ENCODE assay signal across 10 cellular contexts in genomic region chr6:47455533-47456209, GRCh38. TPM values are rescaled to one million over a fixed set of nuclear protein-coding genes. Genes with fewer than 3 reads are reported as not detected.
A peak's percentile ranks its signal among the peaks of the same experiment; 100 is the strongest.
DNase-seq lines count a peak whose midpoint lies in the region; ATAC-seq, FAIRE-seq and TF ChIP-seq lines count a peak whose summit lies in the region.
"Had no signal": no experiment of that assay in that cellular context is flagged by ENCODE, and none has a peak within 500 bp of the region (broad histone marks: within the 10 kb centered on the region; RNA-seq: fewer than 3 reads in every experiment).

No MANE protein-coding gene starts in this region.

- H3K9me2 ChIP-seq in PC-9 (ENCODE audit: insufficient read depth) = no peaks in the 10 kb centered on the region

- no peaks in the 10 kb centered on the region for H4K20me1 ChIP-seq in PC-9 (ENCODE audit: insufficient read depth)

- TF ChIP-seq POLR2A in GM12891 (IDR thresholded peaks at IDR 0.05; ENCODE audit: low read depth, low read length) = no peak

- BruUV-seq in PC-9 (replicated peaks; lab: Mats Ljungman, UMichigan) = no TSS peak

- intact Hi-C loops in PC-9 (cut with micrococcal nuclease; ENCODE audit: unreplicated experiment) = no loop called here

- H3K4me3 ChIP-seq in PC-9 = no peak overlapping the region

- FAIRE-seq in GM12891 (lab: Jason Lieb, UNC) = peak; percentile 66

- H3K4me1 ChIP-seq in PC-9 (replicated peaks; ENCODE audit: insufficient read depth) = 0 out of 2 replicates have a peak, but pooled peaks cover 10% of the 10 kb centered on the region

- TF ChIP-seq CTCF in PC-9 (conservative IDR thresholded peaks at IDR 0.05) (no peak), GM10248 (IDR thresholded peaks at IDR 0.05; ENCODE audit: control extremely low read depth, extremely low read depth, low read depth, missing control alignments) (no peak)

- H3F3A ChIP-seq in PC-9 (ENCODE audit: insufficient read depth, low read depth) = no peaks in the 10 kb centered on the region

- no peaks in the 10 kb centered on the region for H3K79me2 ChIP-seq in PC-9 (ENCODE audit: low read depth)

- H2AFZ ChIP-seq in PC-9 = no peak overlapping the region

- no peak overlapping the region for H3K4me2 ChIP-seq in PC-9

- POLR2A ChIA-PET in PC-9 (lab: Charles Lee; ENCODE audit: unreplicated experiment) (no interaction called here), GM10248 (lab: Yijun Ruan, JAX) (no interaction called here)

- DNase-seq in GM12891 (ENCODE audit: insufficient read length, low spot score) (no peak), PC-9 (peak; percentile 42 to 73), hippocampal formation (lab: John Stamatoyannopoulos, UW) (no peak), GM10248 (ENCODE audit: extremely low spot score) (no peak), SIG-M5 treated with dmso at 0.1 percent for 504 hours (lab: John Stamatoyannopoulos, UW; ENCODE audit: unreplicated experiment) (no peak), NCI-H446 (lab: John Stamatoyannopoulos, UW) (no peak)
- DNase-seq: CD4-positive, CD25-positive, alpha-beta regulatory T cell; NCI-H1417 treated with DMSO at 0.1 percent for 48 hours had no signal

- H3K27me3 ChIP-seq in PC-9 (ENCODE audit: insufficient read depth, low read depth) = no peaks in the 10 kb centered on the region

- ATAC-seq in GM19452 (IDR thresholded peaks at IDR 0.05; ENCODE audit: unreplicated experiment) (peak; percentile 80), HG03025 (IDR thresholded peaks at IDR 0.05; ENCODE audit: low FRiP score, unreplicated experiment) (peak; percentile 84)

- H3K9me3 ChIP-seq in PC-9 (ENCODE audit: insufficient read depth, low read depth) = no peaks in the 10 kb centered on the region

- no peaks in the 10 kb centered on the region for H3K36me3 ChIP-seq in PC-9 (ENCODE audit: low read depth)

- CTCF ChIA-PET in PC-9 (lab: Charles Lee) = no interaction called here
- CTCF ChIA-PET in GM10248 (lab: Yijun Ruan, JAX) = interaction anchor here (1.1 kb wide), 1 partner anchor 42 kb away, joined by 3 read pairs; no protein-coding TSS in a partner anchor

- no peak overlapping the region for H3K27ac ChIP-seq in PC-9

TF ChIP-seq in GM12891, 5 proteins besides CTCF, POLR2A, EP300 and RAD21:
- TF ChIP-seq TAF1 (IDR thresholded peaks at IDR 0.05; ENCODE audit: low read depth, low read length) (no peak), POLR2AphosphoS5 (IDR thresholded peaks at IDR 0.05; ENCODE audit: low read depth, low read length) (no peak), POU2F2 (IDR thresholded peaks at IDR 0.05; ENCODE audit: low read depth, low read length) (no peak), PAX5 (IDR thresholded peaks at IDR 0.05; ENCODE audit: insufficient read depth, low read length, severe bottlenecking) (no peak), SPI1 (IDR thresholded peaks at IDR 0.05; ENCODE audit: low read depth, low read length) (no peak)
TF ChIP-seq in GM12891: peak in this region for 0.

RNA-seq across cellular contexts. Expression of gene CD2AP, which starts 21.9 kb away (rescaled TPM):
- polyA plus RNA-seq in GM12891 (2012; ENCODE audit: low read depth, missing spikeins) = 15.7 TPM
- 48.8 and 55.5 TPM in 2 replicates for total RNA-seq in PC-9 (2021)

Comparison
In these comparisons a context has a peak if more than half of its experiments do, and no peak if none do; other contexts are left out.
1. DNase-seq: peak in PC-9 (2 of 2); none in GM12891 (single experiment), hippocampal formation (0 of 2), GM10248 (single experiment), SIG-M5 treated with dmso at 0.1 percent for 504 hours (single experiment) and NCI-H446 (0 of 2).